22 cellular contexts compared by ENCODE assay signal in the genomic region with DNA sequence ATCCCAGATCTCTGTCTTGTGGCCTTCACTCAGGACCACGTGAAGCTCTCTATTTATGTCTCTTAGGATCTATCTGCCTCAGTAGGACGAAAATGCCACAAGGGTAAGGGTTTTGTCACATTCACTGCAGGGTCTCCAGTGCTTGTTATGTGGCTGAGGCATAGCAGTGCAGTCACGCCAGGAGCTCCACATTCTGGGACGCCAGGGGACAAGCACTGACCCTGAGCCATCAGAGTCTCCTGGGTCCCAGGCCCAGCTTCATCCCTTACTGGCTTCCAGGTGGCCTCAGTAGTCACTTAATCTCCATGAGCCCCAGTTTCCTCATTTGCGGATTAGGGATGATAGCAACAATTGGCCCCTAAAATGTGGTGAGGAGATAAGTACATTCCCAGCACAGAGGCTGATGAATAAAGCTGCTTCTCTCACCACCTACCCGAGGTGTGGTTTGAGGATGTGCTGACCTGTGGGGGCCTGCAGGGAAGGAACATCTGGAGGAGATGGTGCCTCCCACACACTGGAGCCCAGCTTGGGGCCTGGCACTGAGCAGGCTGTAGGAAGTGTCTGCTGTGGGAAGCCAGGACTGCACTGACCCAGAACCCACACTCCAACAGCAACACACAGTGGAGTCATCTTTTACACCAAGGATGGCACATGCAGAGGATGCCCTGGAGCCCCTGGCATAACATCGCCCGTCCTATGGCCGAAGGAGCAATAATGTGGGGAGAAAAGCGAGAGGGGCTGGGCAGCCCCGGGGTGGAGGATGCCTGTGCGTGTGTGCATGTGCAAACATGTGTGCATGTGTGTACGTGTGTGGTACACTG.
"Had no signal": no experiment of that assay in that cellular context is flagged by ENCODE, and none has a peak within 500 bp of the region (broad histone marks: within the 10 kb centered on the region; RNA-seq: fewer than 3 reads in every experiment).

No MANE protein-coding gene starts in this region.

- H3K36me3 ChIP-seq: esophagus squamous epithelium, heart right ventricle, neutrophil had no signal

- H3K27ac ChIP-seq: body of pancreas, esophagus squamous epithelium, heart right ventricle, neutrophil, parathyroid adenoma had no signal

- DNase-seq: activated CD4-positive, alpha-beta T cell treated with anti-CD3 and anti-CD28 coated beads, Interleukin-2, amount 50 U/mL, for 1 hour; activated effector memory CD4-positive, alpha-beta T cell treated with anti-CD3 and anti-CD28 coated beads, Interleukin-2, amount 50 U/mL, for 16 hours; activated T-cell treated with anti-CD3 and anti-CD28 coated beads, Interleukin-2, amount 50 U/mL, for 72 hours; amniotic stem cell; body of pancreas; caudate nucleus; effector memory CD8-positive, alpha-beta T cell; esophagus squamous epithelium; heart right ventricle; kidney glomerular epithelial cell; mucosa of descending colon; naive B cell; stimulated activated CD8-positive, alpha-beta memory T cell treated with anti-CD3 and anti-CD28 coated beads, Interleukin-4, amount 100 ng/mL, for 48 hours; T-cell; T-helper 9 cell; trophoblast cell had no signal

- H3K4me1 ChIP-seq: body of pancreas, esophagus squamous epithelium, heart right ventricle, parathyroid adenoma had no signal

- H3K27ac Mint-ChIP-seq: activated naive CD4-positive, alpha-beta T cell treated with anti-CD3 and anti-CD28 coated beads, Interleukin-2, amount 50 U/mL, for 72 hours; activated T-cell treated with anti-CD3 and anti-CD28 coated beads, Interleukin-2, amount 50 U/mL, for 72 hours; effector memory CD8-positive, alpha-beta T cell; memory B cell; stimulated activated naive CD8-positive, alpha-beta T cell treated with anti-CD3 and anti-CD28 coated beads, Interleukin-15, Interleukin-2, amounts not matched to agents 100 ng/mL and 50 ng/mL, for 24 hours; T-cell had no signal

- H3K9me3 ChIP-seq: body of pancreas, esophagus squamous epithelium, mucosa of descending colon, neutrophil had no signal

- H3K27me3 Mint-ChIP-seq: stimulated activated naive CD8-positive, alpha-beta T cell treated with anti-CD3 and anti-CD28 coated beads, Interleukin-15, Interleukin-2, amounts not matched to agents 100 ng/mL and 50 ng/mL, for 24 hours; T-cell had no signal

- ATAC-seq: activated CD4-positive, CD25-positive, alpha-beta regulatory T cell treated with anti-CD3 and anti-CD28 coated beads, Interleukin-2, amount 50 U/mL, for 24 hours; activated naive CD4-positive, alpha-beta T cell treated with anti-CD3 and anti-CD28 coated beads, Interleukin-2, amount 50 U/mL, for 72 hours; activated T-cell treated with anti-CD3 and anti-CD28 coated beads, Interleukin-2, amount 50 U/mL, for 72 hours; body of pancreas; effector memory CD8-positive, alpha-beta T cell; mucosa of descending colon; T-cell had no signal

- H3K4me3 ChIP-seq: body of pancreas, esophagus squamous epithelium, heart right ventricle, mucosa of descending colon had no signal

- H3K4me1 Mint-ChIP-seq: memory B cell, T-cell had no signal

- H3K36me3 Mint-ChIP-seq: activated naive CD4-positive, alpha-beta T cell treated with anti-CD3 and anti-CD28 coated beads, Interleukin-2, amount 50 U/mL, for 72 hours; T-cell had no signal

- H3K27me3 ChIP-seq: body of pancreas, neutrophil had no signal

- H3K9me3 Mint-ChIP-seq: activated naive CD4-positive, alpha-beta T cell treated with anti-CD3 and anti-CD28 coated beads, Interleukin-2, amount 50 U/mL, for 72 hours; activated T-cell treated with anti-CD3 and anti-CD28 coated beads, Interleukin-2, amount 50 U/mL, for 72 hours; effector memory CD8-positive, alpha-beta T cell; memory B cell; stimulated activated naive CD8-positive, alpha-beta T cell treated with anti-CD3 and anti-CD28 coated beads, Interleukin-15, Interleukin-2, amounts not matched to agents 100 ng/mL and 50 ng/mL, for 24 hours; T-cell had no signal

- H3K4me3 Mint-ChIP-seq: activated T-cell treated with anti-CD3 and anti-CD28 coated beads, Interleukin-2, amount 50 U/mL, for 72 hours; effector memory CD8-positive, alpha-beta T cell; memory B cell; stimulated activated naive CD8-positive, alpha-beta T cell treated with anti-CD3 and anti-CD28 coated beads, Interleukin-15, Interleukin-2, amounts not matched to agents 100 ng/mL and 50 ng/mL, for 24 hours; T-cell had no signal
